In genomic region chr4:121823505-121824170, GRCh38 we compare ENCODE assay signal across 7 cellular contexts.
A peak's percentile ranks its signal among the peaks of the same experiment; 100 is the strongest.
DNase-seq lines count a peak whose midpoint lies in the region; ATAC-seq and TF ChIP-seq lines count a peak whose summit lies in the region.

CCNA2 (minus strand) TSS chr4:121823883; CDS start chr4:121823628, 255 bp downstream.

- in situ Hi-C loops in astrocyte of the spinal cord (cut with HindIII; ENCODE audit: low sequenced_read_pairs): no loop called here

- ATAC-seq in GM18508 (IDR thresholded peaks at IDR 0.05; ENCODE audit: insufficient read depth, unreplicated experiment) (peak; percentile 86), HG03025 (IDR thresholded peaks at IDR 0.05; ENCODE audit: low FRiP score, unreplicated experiment) (peak; percentile 94)

- TF ChIP-seq CTCF in astrocyte of the spinal cord (IDR thresholded peaks at IDR 0.05; ENCODE audit: low read depth, low read length): no peak

- H3K4me3 ChIP-seq in astrocyte of the spinal cord (ENCODE audit: low read depth, low read length): peak within 1 kb of the TSS; percentile 88

- peak; percentile 90 to 94 for DNase-seq in NCI-H2081 (lab: John Stamatoyannopoulos, UW)
- peak; percentile 94 for DNase-seq in T1000 (lab: John Stamatoyannopoulos, UW)
- DNase-seq in astrocyte of the spinal cord (ENCODE audit: low read depth, low spot score): peak; percentile 98
- DNase-seq in hippocampal formation (lab: John Stamatoyannopoulos, UW): peak; percentile 92 to 94
- DNase-seq in retina: peak; percentile 95

Comparison
In these comparisons a context has a peak if more than half of its experiments do, and no peak if none do; other contexts are left out.
1. Peak in every context shown above with its lines: DNase-seq, ATAC-seq and H3K4me3 ChIP-seq.